ENCODE assay signal across 13 cellular contexts in genomic region chr4:130738233-130738632, GRCh38.
DNase-seq lines count a peak whose midpoint lies in the region; ATAC-seq and TF ChIP-seq lines count a peak whose summit lies in the region.
"Had no signal": no experiment of that assay in that cellular context is flagged by ENCODE, and none has a peak within 500 bp of the region (broad histone marks: within the 10 kb centered on the region; RNA-seq: fewer than 3 reads in every experiment).

No MANE protein-coding gene starts in this region.

- H3K4me3 ChIP-seq in MG63 = no peak overlapping the region
- no peak overlapping the region for H3K4me3 ChIP-seq in endodermal cell (ENCODE audit: low read length)
- no peak overlapping the region for H3K4me3 ChIP-seq in osteoblast (ENCODE audit: insufficient read depth, low read length)
- H3K4me3 ChIP-seq: A549 had no signal

- DNase-seq in MG63 (peak; percentile 42), endodermal cell (peak; percentile 40), osteoblast (ENCODE audit: insufficient read length, low spot score, missing footprints) (peak; percentile 11), NCI-H69 (lab: John Stamatoyannopoulos, UW) (no peak)
- no peak for DNase-seq in stimulated activated naive CD8-positive, alpha-beta T cell treated with anti-CD3 and anti-CD28 coated beads, Interleukin-15, amount 100 ng/mL, for 72 hours
- DNase-seq: CD8-positive, alpha-beta T cell; COR-L47; DND-41; GF-D8 had no signal

- peaks cover 26% of the 10 kb centered on the region for H3K9me3 Mint-ChIP-seq in endodermal cell
- peaks cover 20 to 37% of the 10 kb centered on the region in 2 donors for H3K9me3 Mint-ChIP-seq in stimulated activated naive CD8-positive, alpha-beta T cell treated with anti-CD3 and anti-CD28 coated beads, Interleukin-15, amount 100 ng/mL, for 72 hours

- H3K4me3 Mint-ChIP-seq in endodermal cell = no peak overlapping the region
- no peak overlapping the region for H3K4me3 Mint-ChIP-seq in stimulated activated naive CD8-positive, alpha-beta T cell treated with anti-CD3 and anti-CD28 coated beads, Interleukin-15, amount 100 ng/mL, for 72 hours
- H3K4me3 Mint-ChIP-seq: CD14-positive monocyte; CD8-positive, alpha-beta T cell; IgD-negative memory B cell had no signal

- H3K36me3 Mint-ChIP-seq in endodermal cell (ENCODE audit: low read depth) = no peaks in the 10 kb centered on the region
- H3K36me3 Mint-ChIP-seq: CD14-positive monocyte; CD8-positive, alpha-beta T cell; IgD-negative memory B cell had no signal

- no peak overlapping the region for H2AFZ ChIP-seq in osteoblast (ENCODE audit: low read length)

- TF ChIP-seq CTCF in endodermal cell (conservative IDR thresholded peaks at IDR 0.05) (peak; percentile 25), osteoblast (IDR thresholded peaks at IDR 0.05; ENCODE audit: extremely low read depth, low read depth, low read length) (no peak)

- H3K36me3 ChIP-seq in MG63 = no peaks in the 10 kb centered on the region
- H3K36me3 ChIP-seq in endodermal cell (ENCODE audit: control insufficient read depth, insufficient read depth, low read length) = no peaks in the 10 kb centered on the region
- no peaks in the 10 kb centered on the region for H3K36me3 ChIP-seq in osteoblast (ENCODE audit: insufficient read depth, low read length)

- no peaks in the 10 kb centered on the region for H3K79me2 ChIP-seq in osteoblast (ENCODE audit: insufficient read depth, low read length)

- H3K4me1 ChIP-seq in endodermal cell (ENCODE audit: control insufficient read depth, insufficient read depth, low read length) (no peaks in the 10 kb centered on the region), osteoblast (ENCODE audit: insufficient read depth, low read length) (no peaks in the 10 kb centered on the region)
- H3K4me1 ChIP-seq: A549 had no signal

- H3K27ac ChIP-seq in endodermal cell (ENCODE audit: low read depth, low read length) = no peak overlapping the region
- no peak overlapping the region for H3K27ac ChIP-seq in osteoblast (ENCODE audit: low read depth, low read length)
- H3K27ac ChIP-seq: A549 had no signal

- H3K9me3 ChIP-seq in MG63 (no peaks in the 10 kb centered on the region), endodermal cell (ENCODE audit: control insufficient read depth, low read length) (peaks cover 52% of the 10 kb centered on the region), osteoblast (ENCODE audit: low read depth, low read length) (peaks cover 2% of the 10 kb centered on the region)
- H3K9me3 ChIP-seq: A549 had no signal

- no peaks in the 10 kb centered on the region for H3K27me3 ChIP-seq in MG63
- H3K27me3 ChIP-seq in endodermal cell (ENCODE audit: control insufficient read depth, insufficient read depth, low read length, poor library complexity, severe bottlenecking) = no peaks in the 10 kb centered on the region
- no peaks in the 10 kb centered on the region for H3K27me3 ChIP-seq in osteoblast (ENCODE audit: insufficient read depth, low read length)

- no peaks in the 10 kb centered on the region for H3K4me1 Mint-ChIP-seq in endodermal cell
- no peaks in the 10 kb centered on the region for H3K4me1 Mint-ChIP-seq in stimulated activated naive CD8-positive, alpha-beta T cell treated with anti-CD3 and anti-CD28 coated beads, Interleukin-15, amount 100 ng/mL, for 72 hours
- H3K4me1 Mint-ChIP-seq: CD14-positive monocyte, IgD-negative memory B cell had no signal

- 88 to 100% methylated on average over 1 to 3 of the region's 3 CpGs for WGBS in endodermal cell (ENCODE audit: insufficient coverage in 1 of 2, insufficient read length in 1 of 2), 2 experiments

- no peaks in the 10 kb centered on the region for H3K27me3 Mint-ChIP-seq in endodermal cell (ENCODE audit: insufficient read depth)
- no peaks in the 10 kb centered on the region for H3K27me3 Mint-ChIP-seq in stimulated activated naive CD8-positive, alpha-beta T cell treated with anti-CD3 and anti-CD28 coated beads, Interleukin-15, amount 100 ng/mL, for 72 hours
- H3K27me3 Mint-ChIP-seq: IgD-negative memory B cell had no signal

- H4K20me1 ChIP-seq in osteoblast (ENCODE audit: insufficient read depth, low read length) = no peaks in the 10 kb centered on the region

- no peak for ATAC-seq in HG02798 (IDR thresholded peaks at IDR 0.05; ENCODE audit: poor library complexity, unreplicated experiment)
- ATAC-seq in stimulated activated naive CD8-positive, alpha-beta T cell treated with anti-CD3 and anti-CD28 coated beads, Interleukin-15, amount 100 ng/mL, for 72 hours = no peak
- ATAC-seq: A549; CD8-positive, alpha-beta T cell had no signal

- H3K27ac Mint-ChIP-seq in endodermal cell = no peak overlapping the region
- no peak overlapping the region for H3K27ac Mint-ChIP-seq in stimulated activated naive CD8-positive, alpha-beta T cell treated with anti-CD3 and anti-CD28 coated beads, Interleukin-15, amount 100 ng/mL, for 72 hours
- H3K27ac Mint-ChIP-seq: CD14-positive monocyte; CD8-positive, alpha-beta T cell; IgD-negative memory B cell had no signal

- H3K9ac ChIP-seq in endodermal cell (ENCODE audit: extremely low read depth, low read length, poor library complexity, severe bottlenecking) = no peak overlapping the region

- H3K4me2 ChIP-seq in osteoblast (ENCODE audit: insufficient read depth, low read length) = no peak overlapping the region
- H3K4me2 ChIP-seq: A549 had no signal

Comparison
In these comparisons a context has a peak if more than half of its experiments do, and no peak if none do; other contexts are left out.
1. DNase-seq: peak in MG63 (single experiment), endodermal cell (single experiment) and osteoblast (single experiment); none in NCI-H69 (single experiment) and stimulated activated naive CD8-positive, alpha-beta T cell treated with anti-CD3 and anti-CD28 coated beads, Interleukin-15, amount 100 ng/mL, for 72 hours (0 of 2).